20 cellular contexts compared by ENCODE assay signal in genomic region chr3:174973465-174973864, GRCh38.
A peak's percentile ranks its signal among the peaks of the same experiment; 100 is the strongest.
DNase-seq lines count a peak whose midpoint lies in the region; ATAC-seq and TF ChIP-seq lines count a peak whose summit lies in the region.
"Had no signal": no experiment of that assay in that cellular context is flagged by ENCODE, and none has a peak within 500 bp of the region (broad histone marks: within the 10 kb centered on the region; RNA-seq: fewer than 3 reads in every experiment).

No MANE protein-coding gene starts in this region.

- no peak for TF ChIP-seq POLR2A in tibial nerve (IDR thresholded peaks at IDR 0.05)

- WGBS in tibial nerve, 2 donors = 91 to 97% methylated on average over 5 of the region's 5 CpGs

- no peak overlapping the region for H3K27ac Mint-ChIP-seq in MCF 10A (ENCODE audit: low read depth, unreplicated experiment)
- H3K27ac Mint-ChIP-seq: H9 had no signal

- H3K27me3 Mint-ChIP-seq in MCF 10A (ENCODE audit: insufficient read depth, unreplicated experiment) = no peaks in the 10 kb centered on the region

- peak; percentile 44 to 99 for DNase-seq in T47D (ENCODE audit: low read depth in 1 of 2, low spot score in 1 of 2)
- no peak for DNase-seq in MCF 10A (ENCODE audit: unreplicated experiment)
- peak; percentile 96 for DNase-seq in epithelial cell of esophagus (ENCODE audit: low read depth)
- no peak for DNase-seq in lower lobe of right lung
- DNase-seq in cerebellum (ENCODE audit: low spot score) = no peak
- DNase-seq in NCI-H1694 treated with DMSO at 0.1 percent for 48 hours (lab: John Stamatoyannopoulos, UW) = no peak
- no peak for DNase-seq in tibial nerve (ENCODE audit: low spot score in 2 of 2)
- no peak for DNase-seq in GDM1 (lab: John Stamatoyannopoulos, UW)
- DNase-seq: 8988T, DMS 273 treated with DMSO at 0.1 percent for 48 hours, H9, Karpas-422, MV-4-11, NCI-H146, NCI-H446, NCI-H774, SHP77 had no signal

- CTCF ChIA-PET in MCF 10A (lab: Yijun Ruan, JAX) = no interaction called here

- ATAC-seq in lower lobe of right lung = peak; percentile 94 to 98
- ATAC-seq: GM12878, Panc1 had no signal

- H3K27ac ChIP-seq in lower lobe of right lung = no peak overlapping the region
- H3K27ac ChIP-seq in tibial nerve = no peak overlapping the region
- H3K27ac ChIP-seq: BLaER1 treated with 17β-estradiol and CSF1 and Interleukin-3, amounts not matched to agents 10 nM and 100 nM had no signal

- no peaks in the 10 kb centered on the region for H3K9me3 ChIP-seq in lower lobe of right lung
- peaks cover 0 to 7% (median 0%) of the 10 kb centered on the region in 4 donors for H3K9me3 ChIP-seq in tibial nerve

- H3K4me1 ChIP-seq in lower lobe of right lung (no peaks in the 10 kb centered on the region), tibial nerve (no peaks in the 10 kb centered on the region)

- POLR2A ChIA-PET in MCF 10A (lab: Yijun Ruan, JAX) = no interaction called here

- TF ChIP-seq EP300 in tibial nerve (IDR thresholded peaks at IDR 0.05) = no peak

- H3K36me3 Mint-ChIP-seq in MCF 10A (ENCODE audit: insufficient read depth, unreplicated experiment) = no peaks in the 10 kb centered on the region

- no peaks in the 10 kb centered on the region for H3K4me1 Mint-ChIP-seq in MCF 10A (ENCODE audit: insufficient read depth, unreplicated experiment)
- H3K4me1 Mint-ChIP-seq: H9 had no signal

- H3K27me3 ChIP-seq in lower lobe of right lung (ENCODE audit: low read depth) = no peaks in the 10 kb centered on the region
- no peaks in the 10 kb centered on the region for H3K27me3 ChIP-seq in tibial nerve
- H3K27me3 ChIP-seq: BLaER1 treated with 17β-estradiol and CSF1 and Interleukin-3, amounts not matched to agents 10 nM and 100 nM had no signal

- in situ Hi-C loops in T47D (cut with HindIII; ENCODE audit: low pct_unique_long_range_greater_than_20kb, low sequenced_read_pairs) = no loop called here

- H3K9me3 Mint-ChIP-seq in MCF 10A (ENCODE audit: unreplicated experiment) = no peaks in the 10 kb centered on the region
- H3K9me3 Mint-ChIP-seq: H9 had no signal

- no peaks in the 10 kb centered on the region for H3K36me3 ChIP-seq in lower lobe of right lung
- no peaks in the 10 kb centered on the region for H3K36me3 ChIP-seq in tibial nerve
- H3K36me3 ChIP-seq: BLaER1 treated with 17β-estradiol and CSF1 and Interleukin-3, amounts not matched to agents 10 nM and 100 nM had no signal

- H3K4me3 ChIP-seq in epithelial cell of esophagus (ENCODE audit: low read length) (no peak overlapping the region), lower lobe of right lung (no peak overlapping the region), tibial nerve (no peak overlapping the region)
- H3K4me3 ChIP-seq: BLaER1 treated with 17β-estradiol and CSF1 and Interleukin-3, amounts not matched to agents 10 nM and 100 nM; GM12878 had no signal

- TF ChIP-seq CTCF in MCF 10A (IDR thresholded peaks at IDR 0.05; ENCODE audit: unreplicated experiment) = no peak
- TF ChIP-seq CTCF in epithelial cell of esophagus (IDR thresholded peaks at IDR 0.05; ENCODE audit: insufficient read depth, low read depth, low read length, missing control alignments) = no peak
- no peak for TF ChIP-seq CTCF in lower lobe of right lung (IDR thresholded peaks at IDR 0.05)
- TF ChIP-seq CTCF in tibial nerve (IDR thresholded peaks at IDR 0.05) = no peak

- no peak overlapping the region for H3K4me3 Mint-ChIP-seq in MCF 10A (ENCODE audit: unreplicated experiment)
- H3K4me3 Mint-ChIP-seq: H9 had no signal

- BruUV-seq in MCF 10A (replicated peaks; lab: Mats Ljungman, UMichigan) = no TSS peak

- intact Hi-C loops in MCF 10A (cut with micrococcal nuclease) = no loop called here
- intact Hi-C loops in lower lobe of right lung (cut with DNase I) = no loop called here

Comparison
In these comparisons a context has a peak if more than half of its experiments do, and no peak if none do; other contexts are left out.
1. DNase-seq: peak in T47D (2 of 2) and epithelial cell of esophagus (single experiment); none in MCF 10A (single experiment), lower lobe of right lung (single experiment), cerebellum (single experiment), NCI-H1694 treated with DMSO at 0.1 percent for 48 hours (single experiment), tibial nerve (0 of 2) and GDM1 (single experiment).